ENCODE assay signal across 1 cellular context in genomic region chr7:1741751-1742554, GRCh38.
TF ChIP-seq lines count a peak whose summit lies in the region.

No MANE protein-coding gene starts in this region.

TF ChIP-seq in HepG2, 621 proteins besides CTCF, POLR2A, EP300 and RAD21 (continued from another document and continues in another):
- TF ChIP-seq ZNF773 (CRISPR knock-in tag; IDR thresholded peaks at IDR 0.05; ENCODE audit: borderline replicate concordance): no peak
- no peak for TF ChIP-seq NFE2L2 (IDR thresholded peaks at IDR 0.05; ENCODE audit: low read length)
- TF ChIP-seq CBX5 (CRISPR knock-in tag; IDR thresholded peaks at IDR 0.05; ENCODE audit: borderline replicate concordance): no peak
- TF ChIP-seq NR2F6 (IDR thresholded peaks at IDR 0.05): no peak
- 0 out of 2 replicates have a peak, but pooled peaks have one; percentile 8 for TF ChIP-seq NR2F6 (CRISPR knock-in tag; IDR thresholded peaks at IDR 0.05)
- TF ChIP-seq ZNF724P (CRISPR knock-in tag; IDR thresholded peaks at IDR 0.05; ENCODE audit: borderline replicate concordance): 0 out of 2 replicates have a peak, but pooled peaks have one; percentile 27
- TF ChIP-seq RFX3 (CRISPR knock-in tag; IDR thresholded peaks at IDR 0.05): no peak
- TF ChIP-seq RFX5 (IDR thresholded peaks at IDR 0.05; ENCODE audit: low read depth, low read length): no peak
- no peak for TF ChIP-seq TAF15 (IDR thresholded peaks at IDR 0.05; ENCODE audit: low read depth, low read length, poor library complexity, severe bottlenecking)
- TF ChIP-seq ELF3 (CRISPR knock-in tag; IDR thresholded peaks at IDR 0.05): no peak
- no peak for TF ChIP-seq SRSF9 (IDR thresholded peaks at IDR 0.05; ENCODE audit: borderline replicate concordance, insufficient read depth, low read depth, low read length, poor library complexity, severe bottlenecking)
- peak; percentile 59; the same call in 1 of the 2 replicates for TF ChIP-seq PATZ1 (CRISPR knock-in tag; IDR thresholded peaks at IDR 0.05)
- no peak for TF ChIP-seq GPN1 (CRISPR knock-in tag; IDR thresholded peaks at IDR 0.05; ENCODE audit: borderline replicate concordance)
- no peak for TF ChIP-seq SMAD1 (CRISPR knock-in tag; IDR thresholded peaks at IDR 0.05; ENCODE audit: borderline replicate concordance, low read depth)
- no peak for TF ChIP-seq NR3C1 (CRISPR knock-in tag; IDR thresholded peaks at IDR 0.05)
- no peak for TF ChIP-seq ZNF878 (CRISPR knock-in tag; IDR thresholded peaks at IDR 0.05)
- TF ChIP-seq ZNF792 (CRISPR knock-in tag; IDR thresholded peaks at IDR 0.05): peak; percentile 73
- peak; percentile 25; the same call in 1 of the 2 replicates for TF ChIP-seq ZNF607 (CRISPR knock-in tag; IDR thresholded peaks at IDR 0.05; ENCODE audit: borderline replicate concordance)
- TF ChIP-seq ZNF891 (CRISPR knock-in tag; IDR thresholded peaks at IDR 0.05): peak; percentile 80; the same call in 1 of the 2 replicates
- TF ChIP-seq RELA (CRISPR knock-in tag; IDR thresholded peaks at IDR 0.05): no peak
- TF ChIP-seq GATAD2A (CRISPR knock-in tag; IDR thresholded peaks at IDR 0.05): peak; percentile 19; the same call in 1 of the 2 replicates
- TF ChIP-seq MAZ (IDR thresholded peaks at IDR 0.05; ENCODE audit: borderline replicate concordance, low read depth, low read length): no peak
- TF ChIP-seq MAZ (CRISPR knock-in tag; IDR thresholded peaks at IDR 0.05; ENCODE audit: low read depth): 0 out of 2 replicates have a peak, but pooled peaks have one; percentile 46
- TF ChIP-seq KLF11 (CRISPR knock-in tag; IDR thresholded peaks at IDR 0.05): peak; percentile 58; the same call in 1 of the 2 replicates
- no peak for TF ChIP-seq KAT2B (IDR thresholded peaks at IDR 0.05; ENCODE audit: borderline replicate concordance, low read depth, low read length)
- no peak for TF ChIP-seq ZNF616 (CRISPR knock-in tag; IDR thresholded peaks at IDR 0.05; ENCODE audit: low read depth)
- no peak for TF ChIP-seq ATF6 (CRISPR knock-in tag; conservative IDR thresholded peaks at IDR 0.05)
- peak; percentile 55; the same call in 1 of the 2 replicates for TF ChIP-seq YEATS4 (CRISPR knock-in tag; IDR thresholded peaks at IDR 0.05; ENCODE audit: borderline replicate concordance)
- no peak for TF ChIP-seq ZNF180 (CRISPR knock-in tag; IDR thresholded peaks at IDR 0.05; ENCODE audit: borderline replicate concordance, low read depth)
- TF ChIP-seq TAF1 (CRISPR knock-in tag; IDR thresholded peaks at IDR 0.05): peak; percentile 65
- TF ChIP-seq ZNF569 (CRISPR knock-in tag; IDR thresholded peaks at IDR 0.05; ENCODE audit: borderline replicate concordance): no peak
- TF ChIP-seq ZSCAN25 (CRISPR knock-in tag; IDR thresholded peaks at IDR 0.05): no peak
- no peak for TF ChIP-seq IRF2 (CRISPR knock-in tag; IDR thresholded peaks at IDR 0.05)
- no peak for TF ChIP-seq ZNF850 (CRISPR knock-in tag; conservative IDR thresholded peaks at IDR 0.05)
- TF ChIP-seq THAP9 (CRISPR knock-in tag; IDR thresholded peaks at IDR 0.05; ENCODE audit: borderline replicate concordance): no peak
- TF ChIP-seq MXD3 (CRISPR knock-in tag; IDR thresholded peaks at IDR 0.05): 0 out of 2 replicates have a peak, but pooled peaks have one; percentile 40
- TF ChIP-seq ZNF670 (CRISPR knock-in tag; IDR thresholded peaks at IDR 0.05; ENCODE audit: borderline replicate concordance): no peak
- no peak for TF ChIP-seq TEF (CRISPR knock-in tag; IDR thresholded peaks at IDR 0.05)
- peak; percentile 39; the same call in 1 of the 2 replicates for TF ChIP-seq ZNF589 (CRISPR knock-in tag; conservative IDR thresholded peaks at IDR 0.05)
- peak; percentile 42 for TF ChIP-seq HDAC2 (CRISPR knock-in tag; IDR thresholded peaks at IDR 0.05)
- TF ChIP-seq ZNF766 (CRISPR knock-in tag; IDR thresholded peaks at IDR 0.05; ENCODE audit: borderline replicate concordance): peak; percentile 79; the same call in 1 of the 2 replicates
- TF ChIP-seq FOXP4 (CRISPR knock-in tag; IDR thresholded peaks at IDR 0.05): peak; percentile 25; the same call in 1 of the 2 replicates
- peak; percentile 70; the same call in 1 of the 2 replicates for TF ChIP-seq ZNF776 (CRISPR knock-in tag; IDR thresholded peaks at IDR 0.05)
- TF ChIP-seq TCF7L2 (IDR thresholded peaks at IDR 0.05; ENCODE audit: low read depth, low read length): no peak
- no peak for TF ChIP-seq ZNF619 (CRISPR knock-in tag; IDR thresholded peaks at IDR 0.05)
- TF ChIP-seq ZBTB40 (IDR thresholded peaks at IDR 0.05): no peak
- TF ChIP-seq ZBTB40 (CRISPR knock-in tag; IDR thresholded peaks at IDR 0.05): peak; percentile 67
- TF ChIP-seq MIXL1 (CRISPR knock-in tag; IDR thresholded peaks at IDR 0.05): 0 out of 2 replicates have a peak, but pooled peaks have one; percentile 59
- TF ChIP-seq TCF7 (IDR thresholded peaks at IDR 0.05; ENCODE audit: low read depth): no peak
- TF ChIP-seq ZNF230 (CRISPR knock-in tag; IDR thresholded peaks at IDR 0.05): 0 out of 2 replicates have a peak, but pooled peaks have one; percentile 62
